In genomic region chr14:25394791-25395391, GRCh38 we compare ENCODE assay signal across 18 cellular contexts.
DNase-seq lines count a peak whose midpoint lies in the region; ATAC-seq and TF ChIP-seq lines count a peak whose summit lies in the region.
"Had no signal": no experiment of that assay in that cellular context is flagged by ENCODE, and none has a peak within 500 bp of the region (broad histone marks: within the 10 kb centered on the region; RNA-seq: fewer than 3 reads in every experiment).

No MANE protein-coding gene starts in this region.

- H3K9me3 ChIP-seq in parathyroid adenoma (ENCODE audit: control insufficient read depth, low read length): no peaks in the 10 kb centered on the region
- no peaks in the 10 kb centered on the region for H3K9me3 ChIP-seq in vagina
- H3K9me3 ChIP-seq: BE2C, SJSA1 had no signal

- TF ChIP-seq CTCF in parathyroid adenoma (IDR thresholded peaks at IDR 0.05) (no peak), vagina (IDR thresholded peaks at IDR 0.05) (no peak)

- ATAC-seq in GM21360 (IDR thresholded peaks at IDR 0.05; ENCODE audit: unreplicated experiment): no peak

- TF ChIP-seq POLR2A in vagina (IDR thresholded peaks at IDR 0.05): no peak

- intact Hi-C loops in vagina (cut with DNase I): no loop called here

- H3K4me3 ChIP-seq in parathyroid adenoma (ENCODE audit: low read depth, low read length) (no peak overlapping the region), vagina (no peak overlapping the region)
- H3K4me3 ChIP-seq: SJSA1 had no signal

- H3K27ac ChIP-seq in parathyroid adenoma: no peak overlapping the region
- H3K27ac ChIP-seq in vagina: no peak overlapping the region
- H3K27ac ChIP-seq: SJSA1 had no signal

- DNase-seq in DMS79 (lab: John Stamatoyannopoulos, UW) (peak; percentile 22), HT1080 (ENCODE audit: low read depth) (peak; percentile 46), dermis blood vessel endothelial cell (peak; percentile 43), vagina (ENCODE audit: extremely low spot score in 2 of 2) (no peak), DMS114 treated with DMSO at 0.1 percent for 48 hours (lab: John Stamatoyannopoulos, UW; ENCODE audit: unreplicated experiment) (no peak)
- DNase-seq: BE2C; CD8-positive, alpha-beta memory T cell; GF-D8; HFFc6; IMR-90; Karpas-422; MM.1S; NCI-H187; NCI-H446 treated with DMSO at 0.1 percent for 48 hours; OCI-M1 had no signal

- H3K9ac ChIP-seq in parathyroid adenoma: no peak overlapping the region

- H3K4me1 ChIP-seq in parathyroid adenoma: peaks cover 2% of the 10 kb centered on the region
- no peaks in the 10 kb centered on the region for H3K4me1 ChIP-seq in vagina
- H3K4me1 ChIP-seq: BE2C, SJSA1 had no signal

- H3K79me2 ChIP-seq in parathyroid adenoma: no peaks in the 10 kb centered on the region

- H3K27me3 ChIP-seq in parathyroid adenoma (ENCODE audit: control insufficient read depth, insufficient read depth, low read length) (no peaks in the 10 kb centered on the region), vagina (no peaks in the 10 kb centered on the region)
- H3K27me3 ChIP-seq: BE2C, SJSA1 had no signal

- no peak overlapping the region for H3K4me2 ChIP-seq in parathyroid adenoma (ENCODE audit: low read length)

- peak overlapping the region; percentile 23 for H2AFZ ChIP-seq in parathyroid adenoma

- H3K36me3 ChIP-seq in parathyroid adenoma (ENCODE audit: control insufficient read depth, insufficient read depth, low read length): no peaks in the 10 kb centered on the region
- H3K36me3 ChIP-seq in vagina: no peaks in the 10 kb centered on the region
- H3K36me3 ChIP-seq: BE2C, SJSA1 had no signal

Comparison
In these comparisons a context has a peak if more than half of its experiments do, and no peak if none do; other contexts are left out.
1. DNase-seq: peak in DMS79 (single experiment), HT1080 (single experiment) and dermis blood vessel endothelial cell (single experiment); none in vagina (0 of 2) and DMS114 treated with DMSO at 0.1 percent for 48 hours (single experiment).